ENCODE assay signal across 27 cellular contexts in the genomic region with DNA sequence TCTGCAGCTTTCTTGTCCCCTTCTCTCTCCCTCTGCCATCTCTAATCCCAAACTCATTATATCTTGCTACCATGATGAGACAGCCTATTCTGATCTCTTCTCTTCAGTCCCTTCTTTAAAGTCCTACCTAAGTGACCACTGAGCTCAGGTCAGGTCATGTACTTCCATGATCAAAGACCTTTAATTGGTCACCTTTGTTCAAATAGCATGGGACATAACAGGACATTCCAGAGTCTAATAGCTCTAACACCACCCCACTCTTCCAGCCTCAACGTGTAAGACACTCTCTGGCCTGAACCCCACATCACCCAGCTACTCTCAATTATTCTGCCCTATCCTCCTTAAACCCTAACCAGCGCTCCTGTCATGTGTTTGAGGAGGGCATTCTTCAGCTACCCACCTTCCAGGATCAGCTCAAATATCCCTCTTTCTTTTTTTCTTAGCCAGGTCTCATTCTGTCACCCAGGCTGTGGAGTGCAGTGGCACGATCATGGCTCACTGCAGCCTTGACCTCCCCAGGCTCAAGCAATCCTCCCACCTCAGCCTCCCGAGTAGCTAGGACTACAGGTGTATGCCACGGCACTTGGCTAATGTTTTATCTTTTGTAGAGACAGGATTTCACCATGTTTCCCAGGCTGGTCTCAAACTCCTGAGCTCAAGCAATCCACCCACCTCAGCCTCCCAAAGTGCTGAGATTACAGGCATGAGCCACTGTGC. TPM values are rescaled to one million over a fixed set of nuclear protein-coding genes. Genes with fewer than 3 reads are reported as not detected.
DNase-seq lines count a peak whose midpoint lies in the region; ATAC-seq and TF ChIP-seq lines count a peak whose summit lies in the region.
"Had no signal": no experiment of that assay in that cellular context is flagged by ENCODE, and none has a peak within 500 bp of the region (broad histone marks: within the 10 kb centered on the region; RNA-seq: fewer than 3 reads in every experiment).

No MANE protein-coding gene starts in this region.

- ATAC-seq in GM18870 (IDR thresholded peaks at IDR 0.05; ENCODE audit: unreplicated experiment): no peak
- ATAC-seq: K562, Right ventricle myocardium inferior, SK-N-SH treated with all-trans-retinoic acid at 6 μM for 48 hours had no signal

- H3K27ac Mint-ChIP-seq in activated naive CD4-positive, alpha-beta T cell treated with anti-CD3 and anti-CD28 coated beads, Interleukin-2, amount 10 ng/mL, durations not matched to agents 7 days and 5 days: peak overlapping the region; percentile 20

- H3K4me1 ChIP-seq in OCI-LY3 (ENCODE audit: low read length): peaks cover 6% of the 10 kb centered on the region; the same call in 1 of the 2 replicates
- H3K4me1 ChIP-seq in liver (ENCODE audit: control insufficient read depth in 4 of 4, insufficient read depth in 4 of 4, low read length in 3 of 4): peaks cover 0 to 41% (median 13%) of the 10 kb centered on the region in 4 donors
- H3K4me1 ChIP-seq: SJCRH30 had no signal

- peaks cover 16% of the 10 kb centered on the region for H3K4me1 Mint-ChIP-seq in activated naive CD4-positive, alpha-beta T cell treated with anti-CD3 and anti-CD28 coated beads, Interleukin-2, amount 10 ng/mL, durations not matched to agents 7 days and 5 days
- H3K4me1 Mint-ChIP-seq: CD4-positive, CD25-positive, alpha-beta regulatory T cell had no signal

- H3K36me3 ChIP-seq in OCI-LY3 (replicated peaks; ENCODE audit: low read depth, low read length): no peaks in the 10 kb centered on the region
- no peaks in the 10 kb centered on the region for H3K36me3 ChIP-seq in liver (ENCODE audit: control insufficient read depth in 4 of 4, insufficient read depth in 3 of 4, low read depth in 1 of 4, low read length in 3 of 4)
- H3K36me3 ChIP-seq: BLaER1, SJCRH30 had no signal

- no peak for TF ChIP-seq RAD21 in liver (IDR thresholded peaks at IDR 0.05)

- no peaks in the 10 kb centered on the region for H3K36me3 Mint-ChIP-seq in activated naive CD4-positive, alpha-beta T cell treated with anti-CD3 and anti-CD28 coated beads, Interleukin-2, amount 10 ng/mL, durations not matched to agents 7 days and 5 days
- H3K36me3 Mint-ChIP-seq: CD4-positive, CD25-positive, alpha-beta regulatory T cell had no signal

- TF ChIP-seq CTCF in OCI-LY3 (IDR thresholded peaks at IDR 0.05; ENCODE audit: low read depth, low read length) (no peak), liver (IDR thresholded peaks at IDR 0.05; ENCODE audit: low read depth, low read length, missing input control) (no peak)

- no peak overlapping the region for H3K4me3 ChIP-seq in OCI-LY3 (ENCODE audit: low read length)
- no peak overlapping the region for H3K4me3 ChIP-seq in liver (ENCODE audit: low read depth in 1 of 3, low read length in 3 of 3)
- H3K4me3 ChIP-seq: BLaER1, GM12878, K562, PC-9, SJCRH30 had no signal

- H3K4me3 Mint-ChIP-seq in activated naive CD4-positive, alpha-beta T cell treated with anti-CD3 and anti-CD28 coated beads, Interleukin-2, amount 10 ng/mL, durations not matched to agents 7 days and 5 days: no peak overlapping the region
- H3K4me3 Mint-ChIP-seq: CD4-positive, CD25-positive, alpha-beta regulatory T cell; H9 had no signal

- H2AFZ ChIP-seq in OCI-LY3 (ENCODE audit: low read depth, low read length): no peak overlapping the region
- H2AFZ ChIP-seq: PC-9 had no signal

- no peaks in the 10 kb centered on the region for H3K27me3 Mint-ChIP-seq in activated naive CD4-positive, alpha-beta T cell treated with anti-CD3 and anti-CD28 coated beads, Interleukin-2, amount 10 ng/mL, durations not matched to agents 7 days and 5 days

- no peaks in the 10 kb centered on the region for H4K20me1 ChIP-seq in OCI-LY3 (ENCODE audit: insufficient read depth, low read length)
- H4K20me1 ChIP-seq: BLaER1 had no signal

- H3K4me2 ChIP-seq in OCI-LY3 (ENCODE audit: low read length): peak overlapping the region; percentile 18; the same call in 1 of the 2 replicates
- H3K4me2 ChIP-seq: BLaER1, PC-9 had no signal

- H3K27me3 ChIP-seq in OCI-LY3 (ENCODE audit: low read depth, low read length) (no peaks in the 10 kb centered on the region), liver (ENCODE audit: control insufficient read depth in 4 of 4, insufficient read depth in 4 of 4, low read length in 3 of 4) (no peaks in the 10 kb centered on the region)
- H3K27me3 ChIP-seq: BLaER1, SJCRH30 had no signal

- CTCF ChIA-PET in activated naive CD4-positive, alpha-beta T cell treated with anti-CD3 and anti-CD28 coated beads, Interleukin-2, amount 10 ng/mL, durations not matched to agents 7 days and 5 days (lab: Charles Lee): interaction anchor here (1.5 kb wide), 1 partner anchor 127 kb away, joined by 4 read pairs; no protein-coding TSS in a partner anchor

- H3K9ac ChIP-seq in OCI-LY3 (ENCODE audit: low read length) (no peak overlapping the region), liver (ENCODE audit: low read depth in 1 of 2, low read length in 2 of 2) (no peak overlapping the region)
- H3K9ac ChIP-seq: BLaER1 had no signal

- WGBS in liver: 66% methylated on average over 5 of the region's 5 CpGs

- H3K9me3 Mint-ChIP-seq in activated naive CD4-positive, alpha-beta T cell treated with anti-CD3 and anti-CD28 coated beads, Interleukin-2, amount 10 ng/mL, durations not matched to agents 7 days and 5 days: no peaks in the 10 kb centered on the region
- H3K9me3 Mint-ChIP-seq: H9 had no signal

- H3K9me3 ChIP-seq in OCI-LY3 (ENCODE audit: insufficient read depth, low read length) (no peaks in the 10 kb centered on the region), liver (ENCODE audit: control insufficient read depth in 4 of 4, low read length in 3 of 4) (no peaks in the 10 kb centered on the region)
- H3K9me3 ChIP-seq: BLaER1, SJCRH30 had no signal

- H3K79me2 ChIP-seq in OCI-LY3 (ENCODE audit: low read length): no peaks in the 10 kb centered on the region

- DNase-seq in activated naive CD4-positive, alpha-beta T cell treated with anti-CD3 and anti-CD28 coated beads, Interleukin-2, amount 10 ng/mL, durations not matched to agents 7 days and 5 days: no peak
- DNase-seq in activated naive CD4-positive, alpha-beta T cell treated with anti-CD3 and anti-CD28 coated beads, Interleukin-2, amount 50 U/mL, for 16 hours: no peak
- DNase-seq in GDM1 (lab: John Stamatoyannopoulos, UW): no peak
- no peak for DNase-seq in activated T-cell treated with anti-CD3 and anti-CD28 coated beads, Interleukin-2, amount 50 U/mL, for 48 hours
- DNase-seq: H9; NCI-H1105; NCI-H1436 treated with DMSO at 0.1 percent for 48 hours; NCI-H187 treated with DMSO at 0.1 percent for 48 hours; NCI-H2171 treated with DMSO at 0.1 percent for 48 hours; NCI-H524; NK-92 treated with Interleukin-12 subunit alpha and Interleukin-12 subunit beta, amount 100 ng/mL, for 24 hours; PC-9; SJCRH30 had no signal

- H3K27ac ChIP-seq in OCI-LY3 (ENCODE audit: low read length) (no peak overlapping the region), liver (ENCODE audit: low read depth in 1 of 2, low read length in 2 of 2) (no peak overlapping the region)
- H3K27ac ChIP-seq: BLaER1, PC-9, SJCRH30 had no signal

TF ChIP-seq in liver, 16 proteins besides CTCF, POLR2A, EP300 and RAD21:
- TF ChIP-seq FOXA2 (IDR thresholded peaks at IDR 0.05): no peak
- peak in 1 of 2 donors; percentile 26 for TF ChIP-seq RXRA (IDR thresholded peaks at IDR 0.05)
- peak; percentile 19 to 56 for TF ChIP-seq HNF4A (conservative IDR thresholded peaks at IDR 0.05)

RNA-seq across cellular contexts. Expression of a gene that starts 2.1 kb away (rescaled TPM):
- 10 to 100 TPM; 38.4 to 65.2 TPM for total RNA-seq in liver
- polyA plus RNA-seq in liver: 10 to 100 TPM; 20.8 to 40.8 TPM
- total RNA-seq: A172; CD4-positive, CD25-positive, alpha-beta regulatory T cell; H9; HT-29; K562; LHCN-M2; MCF 10A; PC-9; Right ventricle myocardium inferior; RPMI7951; SJCRH30 had no signal
- polyA plus RNA-seq: CD4-positive, CD25-positive, alpha-beta regulatory T cell; GM12878; K562 had no signal
